In the genomic region with DNA sequence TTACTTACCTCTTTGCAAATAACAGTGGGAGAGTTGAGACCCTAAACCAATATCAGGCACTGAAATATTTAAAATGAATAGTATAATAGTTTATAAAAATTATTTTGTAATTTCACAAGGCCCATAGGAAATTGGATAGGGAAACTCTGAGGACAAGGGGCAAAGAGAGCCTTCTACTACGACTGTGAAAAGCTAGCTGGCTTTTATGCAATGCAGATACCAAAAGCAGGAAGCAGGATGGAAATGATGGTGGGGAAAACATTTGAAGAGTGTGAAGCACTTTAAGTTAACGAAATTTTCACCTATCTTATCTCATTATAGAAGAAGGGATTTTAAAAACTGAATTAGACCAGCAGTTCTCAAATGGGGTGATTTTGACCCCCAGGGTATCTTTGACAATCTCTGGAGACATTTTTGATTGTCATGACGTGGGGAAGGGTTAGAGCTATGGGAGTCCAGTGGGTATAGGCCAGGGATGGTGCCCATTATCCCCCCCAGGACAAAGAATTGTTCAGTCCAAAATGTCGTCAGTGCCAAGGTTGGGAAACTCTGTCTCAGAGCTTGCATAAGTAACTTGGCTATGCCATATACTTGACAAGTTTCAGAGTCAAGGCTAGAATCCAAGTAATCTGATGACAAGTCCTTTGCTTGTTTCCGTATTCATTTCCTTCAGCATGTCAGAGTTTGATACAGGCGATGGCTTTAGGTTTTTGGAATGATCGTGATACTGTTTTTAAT, we compare ENCODE assay signal across 26 cellular contexts.
"Had no signal": no experiment of that assay in that cellular context is flagged by ENCODE, and none has a peak within 500 bp of the region (broad histone marks: within the 10 kb centered on the region; RNA-seq: fewer than 3 reads in every experiment).

No MANE protein-coding gene starts in this region.

- H3K4me2 ChIP-seq: hepatocyte had no signal

- H3K36me3 ChIP-seq: colonic mucosa, esophagus squamous epithelium, gastrocnemius medialis, left lung, lower lobe of right lung had no signal

- H3K27me3 ChIP-seq: colonic mucosa, esophagus squamous epithelium, gastrocnemius medialis, hepatocyte, left lung had no signal

- H3K79me2 ChIP-seq: hepatocyte had no signal

- H3K27ac ChIP-seq: colonic mucosa, epithelial cell of prostate, esophagus squamous epithelium, gastrocnemius medialis, hepatocyte, left lung, lower lobe of right lung had no signal

- H3K4me1 ChIP-seq: colonic mucosa, esophagus squamous epithelium, gastrocnemius medialis, left lung, lower lobe of right lung had no signal

- DNase-seq: colonic mucosa; cortex of kidney; effector CD8-positive, alpha-beta T cell; effector memory CD8-positive, alpha-beta T cell; endodermal cell; erythroblast; esophagus squamous epithelium; foreskin fibroblast; foreskin melanocyte; gastrocnemius medialis; glutamatergic neuron; head of caudate nucleus; hypothalamus; immature natural killer cell; islet precursor cell; kidney; kidney glomerular epithelial cell; left colon; left lung; left ventricle myocardium superior; lower lobe of right lung; mesenchymal stem cell; midbrain had no signal

- H3K4me3 ChIP-seq: colonic mucosa, esophagus squamous epithelium, gastrocnemius medialis, hepatocyte, left lung, lower lobe of right lung had no signal

- ATAC-seq: effector memory CD8-positive, alpha-beta T cell; esophagus mucosa; gastrocnemius medialis; left colon; left lung; left ventricle myocardium superior; lower lobe of right lung had no signal
